9 cellular contexts compared by ENCODE assay signal in the genomic region with DNA sequence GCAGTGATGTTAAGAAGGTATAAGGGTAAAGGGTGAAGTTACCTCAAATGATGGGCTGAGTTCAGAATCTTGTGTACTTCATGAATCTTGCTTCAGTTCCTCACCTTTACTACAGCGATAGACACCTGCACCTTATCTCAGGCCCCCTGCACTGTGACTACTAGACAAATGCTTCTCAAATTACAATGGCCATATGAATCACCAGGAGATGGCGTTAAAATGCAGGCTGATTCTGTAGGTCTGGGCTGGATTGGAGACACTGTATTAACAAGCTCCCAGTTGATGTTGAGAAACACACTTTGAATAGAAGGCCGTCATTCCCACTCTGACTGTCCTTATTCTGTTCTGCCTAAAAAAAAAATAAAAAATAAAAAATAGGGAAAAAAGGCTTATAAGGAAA. TPM values are rescaled to one million over a fixed set of nuclear protein-coding genes. Genes with fewer than 3 reads are reported as not detected.
DNase-seq lines count a peak whose midpoint lies in the region; ATAC-seq and TF ChIP-seq lines count a peak whose summit lies in the region.
"Had no signal": no experiment of that assay in that cellular context is flagged by ENCODE, and none has a peak within 500 bp of the region (broad histone marks: within the 10 kb centered on the region; RNA-seq: fewer than 3 reads in every experiment).

No MANE protein-coding gene starts in this region.

- DNase-seq in GM23248 (peak; percentile 61), NCI-H2196 treated with DMSO at 0.1 percent for 48 hours (lab: John Stamatoyannopoulos, UW; ENCODE audit: unreplicated experiment) (peak; percentile 60), cerebellar cortex (ENCODE audit: low spot score) (peak; percentile 13), osteocyte (ENCODE audit: extremely low spot score, unreplicated experiment) (no peak), NK-92 (lab: John Stamatoyannopoulos, UW; ENCODE audit: unreplicated experiment) (no peak), GF-D8 (lab: John Stamatoyannopoulos, UW) (no peak)
- DNase-seq: activated naive CD8-positive, alpha-beta T cell treated with anti-CD3 and anti-CD28 coated beads, Interleukin-2, amount 50 U/mL, for 24 hours had no signal

- H3K36me3 Mint-ChIP-seq in osteocyte (ENCODE audit: unreplicated experiment): peaks cover 70% of the 10 kb centered on the region

- no peak overlapping the region for H2AFZ ChIP-seq in GM23248

- H3K9me2 ChIP-seq in GM23248 (ENCODE audit: insufficient read depth): no peaks in the 10 kb centered on the region

- H4K20me1 ChIP-seq in GM23248 (ENCODE audit: insufficient read depth): no peaks in the 10 kb centered on the region

- no peak overlapping the region for H3K4me2 ChIP-seq in GM23248 (ENCODE audit: unreplicated experiment)

- WGBS in GM23248 (ENCODE audit: low coverage in 1 of 2, low lambda C conversion rate in 2 of 2, missing lambda C conversion rate in 2 of 2), 2 experiments: 74 to 78% methylated on average over 3 of the region's 3 CpGs

- no peaks in the 10 kb centered on the region for H3K9me3 ChIP-seq in GM23248 (ENCODE audit: low read depth)

- no peak overlapping the region for H3K9ac ChIP-seq in GM23248

- no peak overlapping the region for H3K27ac Mint-ChIP-seq in osteocyte (ENCODE audit: unreplicated experiment)
- H3K27ac Mint-ChIP-seq: activated naive CD8-positive, alpha-beta T cell treated with anti-CD3 and anti-CD28 coated beads, Interleukin-2, amount 50 U/mL, for 24 hours had no signal

- no peaks in the 10 kb centered on the region for H3K4me1 Mint-ChIP-seq in osteocyte (ENCODE audit: unreplicated experiment)
- H3K4me1 Mint-ChIP-seq: activated naive CD8-positive, alpha-beta T cell treated with anti-CD3 and anti-CD28 coated beads, Interleukin-2, amount 50 U/mL, for 24 hours had no signal

- H3K4me3 ChIP-seq in GM23248: no peak overlapping the region

- no peak overlapping the region for H3K4me3 Mint-ChIP-seq in osteocyte (ENCODE audit: unreplicated experiment)
- H3K4me3 Mint-ChIP-seq: activated naive CD8-positive, alpha-beta T cell treated with anti-CD3 and anti-CD28 coated beads, Interleukin-2, amount 50 U/mL, for 24 hours had no signal

- H3K36me3 ChIP-seq in GM23248 (ENCODE audit: low read depth): peaks cover 92% of the 10 kb centered on the region

- no peaks in the 10 kb centered on the region for H3K9me3 Mint-ChIP-seq in osteocyte (ENCODE audit: unreplicated experiment)

- no peak overlapping the region for H3K27ac ChIP-seq in GM23248

- peaks cover 43% of the 10 kb centered on the region for H3F3A ChIP-seq in GM23248 (ENCODE audit: insufficient read depth)

- no peak for ATAC-seq in GM21529 (IDR thresholded peaks at IDR 0.05; ENCODE audit: unreplicated experiment)
- no peak for ATAC-seq in HG03442 (IDR thresholded peaks at IDR 0.05; ENCODE audit: unreplicated experiment)
- ATAC-seq: activated naive CD8-positive, alpha-beta T cell treated with anti-CD3 and anti-CD28 coated beads, Interleukin-2, amount 50 U/mL, for 24 hours had no signal

- H3K27me3 ChIP-seq in GM23248 (replicated peaks; ENCODE audit: insufficient read depth): no peaks in the 10 kb centered on the region

- TF ChIP-seq CTCF in osteocyte (IDR thresholded peaks at IDR 0.05): peak; percentile 48

- H3K4me1 ChIP-seq in GM23248 (ENCODE audit: insufficient read depth): peaks cover 10% of the 10 kb centered on the region

- H3K27me3 Mint-ChIP-seq in osteocyte (ENCODE audit: unreplicated experiment): no peaks in the 10 kb centered on the region
- H3K27me3 Mint-ChIP-seq: activated naive CD8-positive, alpha-beta T cell treated with anti-CD3 and anti-CD28 coated beads, Interleukin-2, amount 50 U/mL, for 24 hours had no signal

- 0 out of 2 replicates have a peak, but pooled peaks cover 6% of the 10 kb centered on the region for H3K79me2 ChIP-seq in GM23248 (ENCODE audit: insufficient read depth)

- in situ Hi-C loops in GM23248 (cut with MboI): no loop called here

RNA-seq across cellular contexts. Expression of gene TARS1, which starts 29.8 kb away (rescaled TPM):
- 246 and 268 TPM in 2 replicates for total RNA-seq in GM23248 (2014; rRNA removed; shearing (Covaris generic))
- 244 and 247 TPM in 2 replicates for polyA plus RNA-seq in GM23248 (2016; fragmentation: Nextera tagmentation; extraction: Ambion mirVana)
- total RNA-seq in osteocyte: 237 and 246 TPM in 2 replicates

Comparison
In these comparisons a context has a peak if more than half of its experiments do, and no peak if none do; other contexts are left out.
1. DNase-seq: peak in GM23248 (single experiment), NCI-H2196 treated with DMSO at 0.1 percent for 48 hours (single experiment) and cerebellar cortex (single experiment); none in osteocyte (single experiment), NK-92 (single experiment) and GF-D8 (single experiment).